In the genomic region with DNA sequence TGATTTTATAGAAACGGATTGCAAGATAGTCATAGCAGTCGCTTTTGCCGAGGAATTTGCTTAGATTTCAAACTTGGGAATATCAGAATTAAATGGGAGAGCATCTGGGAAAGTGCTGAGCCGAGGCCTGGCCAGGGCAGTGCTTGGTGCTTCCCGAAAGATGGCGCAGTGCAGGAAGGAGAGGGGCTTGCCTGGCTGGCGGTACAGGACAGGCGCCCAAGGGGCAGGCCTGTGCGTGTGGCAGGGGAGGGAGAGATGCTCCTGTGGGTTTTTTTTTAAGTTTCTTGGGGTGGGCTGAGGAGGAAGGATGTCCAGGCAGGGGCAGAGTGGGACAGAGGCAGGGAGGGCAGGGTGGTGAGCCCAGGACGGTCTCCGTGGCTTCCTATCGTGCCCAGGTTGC, we compare ENCODE assay signal across 19 cellular contexts.
DNase-seq lines count a peak whose midpoint lies in the region; ATAC-seq and TF ChIP-seq lines count a peak whose summit lies in the region.
"Had no signal": no experiment of that assay in that cellular context is flagged by ENCODE, and none has a peak within 500 bp of the region (broad histone marks: within the 10 kb centered on the region; RNA-seq: fewer than 3 reads in every experiment).

No MANE protein-coding gene starts in this region.

- DNase-seq in 8988T = peak; percentile 59
- peak; percentile 80 for DNase-seq in GM03348 (ENCODE audit: low spot score)
- DNase-seq in adipocyte (ENCODE audit: low read depth) = peak; percentile 8
- no peak for DNase-seq in left ventricle myocardium inferior
- DNase-seq in putamen (ENCODE audit: low spot score) = no peak
- DNase-seq in PC-9 = no peak
- DNase-seq: activated CD8-positive, alpha-beta T cell treated with anti-CD3 and anti-CD28 coated beads for 36 hours; C1 segment of cervical spinal cord; DND-41; effector CD8-positive, alpha-beta T cell; foreskin melanocyte; immature natural killer cell; NCI-H1048; stimulated activated CD4-positive, alpha-beta T cell treated with anti-CD3 and anti-CD28 coated beads, Interleukin-12 subunit alpha, Interleukin-12 subunit beta, amount 100 ng/mL, for 4 hours; stomach had no signal

- H3K79me2 ChIP-seq in PC-9 (ENCODE audit: low read depth) = no peaks in the 10 kb centered on the region
- H3K79me2 ChIP-seq: parathyroid adenoma had no signal

- no peaks in the 10 kb centered on the region for H3K36me3 ChIP-seq in adipocyte (ENCODE audit: control insufficient read depth, insufficient read depth, low read length, severe bottlenecking)
- H3K36me3 ChIP-seq in left ventricle myocardium inferior = no peaks in the 10 kb centered on the region
- H3K36me3 ChIP-seq in PC-9 (ENCODE audit: low read depth) = no peaks in the 10 kb centered on the region
- H3K36me3 ChIP-seq: stomach had no signal

- no peaks in the 10 kb centered on the region for H4K20me1 ChIP-seq in PC-9 (ENCODE audit: insufficient read depth)

- TF ChIP-seq CTCF in left ventricle myocardium inferior (IDR thresholded peaks at IDR 0.05; ENCODE audit: borderline replicate concordance) (no peak), PC-9 (conservative IDR thresholded peaks at IDR 0.05) (no peak)

- H3K4me3 ChIP-seq in adipocyte (ENCODE audit: low read length) = no peak overlapping the region
- H3K4me3 ChIP-seq in left ventricle myocardium inferior = no peak overlapping the region
- no peak overlapping the region for H3K4me3 ChIP-seq in PC-9
- H3K4me3 ChIP-seq: stomach had no signal

- H3K9ac ChIP-seq in adipocyte (ENCODE audit: low read length) = peak overlapping the region; percentile 56
- H3K9ac ChIP-seq: parathyroid adenoma had no signal

- ATAC-seq in HG02973 (IDR thresholded peaks at IDR 0.05; ENCODE audit: unreplicated experiment) = no peak
- ATAC-seq in HG03521 (IDR thresholded peaks at IDR 0.05; ENCODE audit: unreplicated experiment) = no peak
- ATAC-seq: activated CD8-positive, alpha-beta T cell treated with anti-CD3 and anti-CD28 coated beads for 36 hours; activated T-helper 17 cell treated with anti-CD3 and anti-CD28 coated beads, Interleukin-2, amount 50 U/mL, for 72 hours had no signal

- intact Hi-C loops in left ventricle myocardium inferior (cut with micrococcal nuclease) (no loop called here), PC-9 (cut with micrococcal nuclease; ENCODE audit: unreplicated experiment) (no loop called here)

- no peaks in the 10 kb centered on the region for H3K9me3 ChIP-seq in adipocyte (ENCODE audit: control insufficient read depth, low read length)
- no peaks in the 10 kb centered on the region for H3K9me3 ChIP-seq in left ventricle myocardium inferior (replicated peaks)
- no peaks in the 10 kb centered on the region for H3K9me3 ChIP-seq in PC-9 (ENCODE audit: insufficient read depth, low read depth)
- H3K9me3 ChIP-seq: stomach had no signal

- no peaks in the 10 kb centered on the region for H3K9me2 ChIP-seq in PC-9 (ENCODE audit: insufficient read depth)

- H3K27me3 ChIP-seq in adipocyte (replicated peaks; ENCODE audit: control insufficient read depth, insufficient read depth, low read length) = peaks cover 17% of the 10 kb centered on the region
- peaks cover 60% of the 10 kb centered on the region for H3K27me3 ChIP-seq in left ventricle myocardium inferior (ENCODE audit: low read depth)
- H3K27me3 ChIP-seq in PC-9 (ENCODE audit: insufficient read depth, low read depth) = no peaks in the 10 kb centered on the region

- POLR2A ChIA-PET in PC-9 (lab: Charles Lee; ENCODE audit: unreplicated experiment) = interaction anchor here (0.9 kb wide), 1 partner anchor 24 kb away, joined by 7 read pairs; no protein-coding TSS in a partner anchor

- no peak overlapping the region for H2AFZ ChIP-seq in PC-9
- H2AFZ ChIP-seq: parathyroid adenoma had no signal

- H3K4me1 ChIP-seq in adipocyte (ENCODE audit: control insufficient read depth, insufficient read depth, low read length) (peaks cover 12% of the 10 kb centered on the region), left ventricle myocardium inferior (peaks cover 6% of the 10 kb centered on the region), PC-9 (replicated peaks; ENCODE audit: insufficient read depth) (no peaks in the 10 kb centered on the region)
- H3K4me1 ChIP-seq: parathyroid adenoma, stomach had no signal

- no TSS peak for BruUV-seq in PC-9 (replicated peaks; lab: Mats Ljungman, UMichigan)

- no peaks in the 10 kb centered on the region for H3F3A ChIP-seq in PC-9 (ENCODE audit: insufficient read depth, low read depth)

- H3K4me2 ChIP-seq in PC-9 = no peak overlapping the region

- CTCF ChIA-PET in PC-9 (lab: Charles Lee) = no interaction called here

- H3K27ac ChIP-seq in left ventricle myocardium inferior (replicated peaks) (peak overlapping the region; percentile 41), PC-9 (no peak overlapping the region)
- H3K27ac ChIP-seq: parathyroid adenoma, stomach had no signal

Comparison
In these comparisons a context has a peak if more than half of its experiments do, and no peak if none do; other contexts are left out.
1. DNase-seq: peak in 8988T (single experiment), GM03348 (single experiment) and adipocyte (single experiment); none in left ventricle myocardium inferior (single experiment), putamen (single experiment) and PC-9 (0 of 2).